In genomic region chr13:49976314-49977258, GRCh38 we compare ENCODE assay signal across 8 cellular contexts. TPM values are rescaled to one million over a fixed set of nuclear protein-coding genes. Genes with fewer than 3 reads are reported as not detected.
DNase-seq lines count a peak whose midpoint lies in the region; ATAC-seq and TF ChIP-seq lines count a peak whose summit lies in the region.

No MANE protein-coding gene starts in this region.

- H3K4me1 ChIP-seq in fibroblast of lung (ENCODE audit: control insufficient read depth, extremely low read depth, insufficient read depth, low read length): no peaks in the 10 kb centered on the region

- H3K9me3 ChIP-seq in fibroblast of lung (ENCODE audit: control insufficient read depth, insufficient read depth, low read depth, low read length): no peaks in the 10 kb centered on the region

- ATAC-seq in stimulated activated naive CD8-positive, alpha-beta T cell treated with anti-CD3 and anti-CD28 coated beads, Interleukin-15, Interleukin-2, amounts not matched to agents 100 U/mL and 50 U/mL, for 24 hours: peak; percentile 73

- H3K9ac ChIP-seq in fibroblast of lung (ENCODE audit: insufficient read depth, low read length): no peak overlapping the region

- H3K36me3 Mint-ChIP-seq in nephron progenitor cell (ENCODE audit: low read depth): no peaks in the 10 kb centered on the region

- no peak overlapping the region for H3K4me3 Mint-ChIP-seq in nephron progenitor cell

- H4K20me1 ChIP-seq in fibroblast of lung (ENCODE audit: control insufficient read depth, extremely low read depth, insufficient read depth, low read length): no peaks in the 10 kb centered on the region

- peaks cover 8% of the 10 kb centered on the region for H3K4me1 Mint-ChIP-seq in nephron progenitor cell

- no peak overlapping the region for H2AFZ ChIP-seq in fibroblast of lung (ENCODE audit: low read length)

- H3K27me3 Mint-ChIP-seq in nephron progenitor cell (ENCODE audit: low read depth, poor library complexity): peaks cover 10% of the 10 kb centered on the region

- no peaks in the 10 kb centered on the region for H3K79me2 ChIP-seq in fibroblast of lung (ENCODE audit: control insufficient read depth, insufficient read depth, low read length)

- H3K9me3 Mint-ChIP-seq in nephron progenitor cell: no peaks in the 10 kb centered on the region

- TF ChIP-seq CTCF in fibroblast of lung (conservative IDR thresholded peaks at IDR 0.05 in 1 of 2, IDR thresholded peaks at IDR 0.05 in 1 of 2; ENCODE audit: low read depth in 1 of 2, low read length in 2 of 2) (peak; percentile 91 to 93), nephron progenitor cell (IDR thresholded peaks at IDR 0.05) (peak; percentile 93)

- no peaks in the 10 kb centered on the region for H3K27me3 ChIP-seq in fibroblast of lung (ENCODE audit: control insufficient read depth, insufficient read depth, low read length)

- H3K27ac Mint-ChIP-seq in nephron progenitor cell: no peak overlapping the region

- DNase-seq in NCI-H345 (lab: John Stamatoyannopoulos, UW): peak; percentile 24
- DNase-seq in NCI-H345 treated with DMSO at 0.1 percent for 48 hours (lab: John Stamatoyannopoulos, UW; ENCODE audit: unreplicated experiment): no peak
- peak; percentile 94 for DNase-seq in HT-29 (ENCODE audit: low spot score)
- peak; percentile 16 for DNase-seq in OCI-M2 (lab: John Stamatoyannopoulos, UW; ENCODE audit: unreplicated experiment)
- peak; percentile 76 for DNase-seq in activated T-cell treated with anti-CD3 and anti-CD28 coated beads, Interleukin-2, amount 50 U/mL, for 1 hour
- DNase-seq in fibroblast of lung (ENCODE audit: low read depth in 2 of 2): peak; percentile 63 to 77
- peak; percentile 77 for DNase-seq in nephron progenitor cell
- peak; percentile 78 for DNase-seq in stimulated activated naive CD8-positive, alpha-beta T cell treated with anti-CD3 and anti-CD28 coated beads, Interleukin-15, Interleukin-2, amounts not matched to agents 100 U/mL and 50 U/mL, for 24 hours

- H3K4me2 ChIP-seq in fibroblast of lung (ENCODE audit: extremely low read depth, insufficient read depth, low read length): no peak overlapping the region

- H3K27ac ChIP-seq in fibroblast of lung (ENCODE audit: insufficient read depth, low read length): no peak overlapping the region

- H3K36me3 ChIP-seq in fibroblast of lung (ENCODE audit: control insufficient read depth, insufficient read depth, low read length): no peaks in the 10 kb centered on the region

- H3K4me3 ChIP-seq in fibroblast of lung (replicated peaks in 1 of 4; ENCODE audit: control extremely low read depth in 1 of 4, insufficient read depth in 1 of 4, low read depth in 3 of 4, low read length in 4 of 4): no peak overlapping the region

RNA-seq across cellular contexts. Expression of gene TRIM13, which starts 20.3 kb away (rescaled TPM):
- 6.6 and 8.0 TPM in 2 replicates for total RNA-seq in HT-29 (2014; rRNA removed; shearing (Covaris generic))
- total RNA-seq in fibroblast of lung: 24.4 and 25.4 TPM in 2 replicates
- 16.0 and 21.1 TPM in 2 replicates for polyA plus RNA-seq in fibroblast of lung
- polyA plus RNA-seq in fibroblast of lung (2012): 14.3 and 17.6 TPM in 2 replicates
- 4.2 and 11.9 TPM in 2 replicates for polyA minus RNA-seq in fibroblast of lung (ENCODE audit: low replicate concordance)

RNA-seq across cellular contexts. Expression of gene KCNRG, which starts 38.7 kb away (rescaled TPM):
- total RNA-seq in HT-29 (2014; rRNA removed; shearing (Covaris generic)): not detected in 2 replicates
- 7.4 and 7.7 TPM in 2 replicates for total RNA-seq in fibroblast of lung
- polyA plus RNA-seq in fibroblast of lung: 1.3 and 2.0 TPM in 2 replicates
- polyA plus RNA-seq in fibroblast of lung (2012): 0.13 and 0.66 TPM in 2 replicates
- not detected in 2 replicates for polyA minus RNA-seq in fibroblast of lung (ENCODE audit: low replicate concordance)

RNA-seq across cellular contexts. Expression of gene SPRYD7, which starts 40.4 kb away (rescaled TPM):
- total RNA-seq in HT-29 (2014; rRNA removed; shearing (Covaris generic)): 4.4 and 4.6 TPM in 2 replicates
- total RNA-seq in fibroblast of lung: 3.6 and 6.6 TPM in 2 replicates
- polyA plus RNA-seq in fibroblast of lung: 5.9 and 9.4 TPM in 2 replicates
- polyA plus RNA-seq in fibroblast of lung (2012): 9.2 and 12.3 TPM in 2 replicates
- polyA minus RNA-seq in fibroblast of lung (ENCODE audit: low replicate concordance): 1.1 and 1.5 TPM in 2 replicates
